Comparison of ENCODE assay signal across 21 cellular contexts in the genomic region with DNA sequence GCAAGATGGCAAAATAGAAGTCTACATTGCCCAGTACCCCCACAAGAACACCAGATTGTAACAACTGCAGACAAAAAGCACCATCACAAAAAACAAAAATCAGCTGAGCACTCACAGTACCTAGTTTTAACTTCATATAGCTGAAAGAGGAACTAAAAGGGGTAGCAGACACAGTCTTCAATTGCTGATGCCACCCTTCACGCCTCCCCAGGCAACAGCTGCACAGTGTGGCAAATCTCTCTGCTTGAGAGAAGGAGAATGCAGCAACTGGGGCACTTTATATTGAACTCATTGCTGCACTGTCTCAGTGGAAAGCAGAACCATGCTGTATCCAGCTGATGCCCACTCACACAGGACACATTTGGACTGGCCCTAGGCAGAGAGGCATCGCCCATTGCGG.
"Had no signal": no experiment of that assay in that cellular context is flagged by ENCODE, and none has a peak within 500 bp of the region (broad histone marks: within the 10 kb centered on the region; RNA-seq: fewer than 3 reads in every experiment).

No MANE protein-coding gene starts in this region.

- FAIRE-seq: bronchial epithelial cell had no signal

- H3K36me3 Mint-ChIP-seq: activated naive CD8-positive, alpha-beta T cell treated with anti-CD3 and anti-CD28 coated beads, Interleukin-2, amount 10 ng/mL, durations not matched to agents 7 days and 5 days; memory B cell; WTC11 had no signal

- H3K4me3 Mint-ChIP-seq: activated naive CD4-positive, alpha-beta T cell treated with anti-CD3 and anti-CD28 coated beads for 36 hours; activated naive CD8-positive, alpha-beta T cell treated with anti-CD3 and anti-CD28 coated beads, Interleukin-2, amount 10 ng/mL, durations not matched to agents 7 days and 5 days; activated T-cell treated with anti-CD3 and anti-CD28 coated beads, Interleukin-2, amount 50 U/mL, for 24 hours; memory B cell; WTC11 had no signal

- H3K27me3 Mint-ChIP-seq: activated naive CD8-positive, alpha-beta T cell treated with anti-CD3 and anti-CD28 coated beads, Interleukin-2, amount 10 ng/mL, durations not matched to agents 7 days and 5 days; activated T-cell treated with anti-CD3 and anti-CD28 coated beads, Interleukin-2, amount 50 U/mL, for 24 hours; memory B cell had no signal

- H3K27me3 ChIP-seq: colonic mucosa, esophagus squamous epithelium, gastroesophageal sphincter, heart left ventricle, sigmoid colon, testis had no signal

- H3K4me3 ChIP-seq: colonic mucosa, dorsolateral prefrontal cortex, esophagus squamous epithelium, gastroesophageal sphincter, heart left ventricle, sigmoid colon, smooth muscle cell, testis had no signal

- H3K4me1 ChIP-seq: colonic mucosa, esophagus squamous epithelium, gastroesophageal sphincter, heart left ventricle, sigmoid colon, testis had no signal

- H3K27ac Mint-ChIP-seq: activated naive CD4-positive, alpha-beta T cell treated with anti-CD3 and anti-CD28 coated beads for 36 hours; activated naive CD8-positive, alpha-beta T cell treated with anti-CD3 and anti-CD28 coated beads, Interleukin-2, amount 10 ng/mL, durations not matched to agents 7 days and 5 days; activated T-cell treated with anti-CD3 and anti-CD28 coated beads, Interleukin-2, amount 50 U/mL, for 24 hours; activated T-helper 2 cell treated with anti-CD3 and anti-CD28 coated beads, Interferon-gamma antibody, Interleukin-2, Interleukin-4, amounts not matched to agents 10 μg/mL and 5 μg/mL and 100 μg/mL, durations not matched to agents 14 hours and 24 hours and 36 hours; memory B cell; WTC11 had no signal

- H3K4me1 Mint-ChIP-seq: activated naive CD8-positive, alpha-beta T cell treated with anti-CD3 and anti-CD28 coated beads, Interleukin-2, amount 10 ng/mL, durations not matched to agents 7 days and 5 days; memory B cell; WTC11 had no signal

- H3K27ac ChIP-seq: colonic mucosa, dorsolateral prefrontal cortex, esophagus squamous epithelium, gastroesophageal sphincter, heart left ventricle, sigmoid colon, testis had no signal

- ATAC-seq: gastroesophageal sphincter, left colon had no signal

- H3K36me3 ChIP-seq: colonic mucosa, esophagus squamous epithelium, gastroesophageal sphincter, heart left ventricle, sigmoid colon had no signal

- DNase-seq: activated naive CD4-positive, alpha-beta T cell treated with anti-CD3 and anti-CD28 coated beads for 36 hours; activated naive CD8-positive, alpha-beta T cell treated with anti-CD3 and anti-CD28 coated beads, Interleukin-2, amount 10 ng/mL, durations not matched to agents 7 days and 5 days; activated T-cell treated with anti-CD3 and anti-CD28 coated beads, Interleukin-2, amount 50 U/mL, for 24 hours; amniotic stem cell; colonic mucosa; dorsolateral prefrontal cortex; esophagus squamous epithelium; left colon; sigmoid colon; stimulated activated CD4-positive, alpha-beta T cell treated with anti-CD3 and anti-CD28 coated beads, Interleukin-2, amount 100 ng/mL, for 48 hours; stimulated activated naive CD4-positive, alpha-beta T cell; T-helper 1 cell; testis; trophoblast cell had no signal

- H3K9me3 ChIP-seq: colonic mucosa, gastroesophageal sphincter, heart left ventricle, testis had no signal

- H3K9me3 Mint-ChIP-seq: memory B cell, WTC11 had no signal
